In the genomic region with DNA sequence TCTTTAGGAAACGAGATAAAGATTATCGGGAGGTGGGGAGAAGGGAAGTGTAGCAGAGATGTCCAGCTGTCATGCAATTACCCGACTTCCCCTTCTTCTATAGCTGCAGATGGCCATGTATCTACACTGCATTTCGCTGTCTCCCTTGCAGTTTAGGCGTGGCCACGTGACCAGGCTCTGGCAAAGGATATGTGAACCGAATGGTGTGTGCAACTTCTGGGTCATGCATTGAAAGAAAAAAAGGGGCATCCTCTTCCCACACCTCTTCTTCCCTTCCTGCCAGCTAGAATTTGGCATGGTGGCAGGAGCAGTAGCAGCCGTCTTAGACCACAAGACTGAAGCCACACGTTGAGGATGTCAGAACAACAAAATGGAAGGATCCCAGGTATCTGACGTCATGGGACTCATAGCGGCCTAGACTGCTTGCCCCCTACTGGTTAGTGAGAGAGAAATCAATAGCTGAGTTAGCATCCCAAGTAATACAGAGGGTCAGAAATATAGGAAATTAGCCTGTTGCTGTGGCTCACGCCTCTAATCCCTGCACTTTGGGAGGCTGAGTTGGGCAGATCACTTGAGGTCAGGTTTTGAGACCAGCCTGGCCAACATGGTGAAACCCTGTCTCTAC, we compare ENCODE assay signal across 11 cellular contexts. TPM values are rescaled to one million over a fixed set of nuclear protein-coding genes. Genes with fewer than 3 reads are reported as not detected.
A peak's percentile ranks its signal among the peaks of the same experiment; 100 is the strongest.
DNase-seq lines count a peak whose midpoint lies in the region; ATAC-seq and TF ChIP-seq lines count a peak whose summit lies in the region.
"Had no signal": no experiment of that assay in that cellular context is flagged by ENCODE, and none has a peak within 500 bp of the region (broad histone marks: within the 10 kb centered on the region; RNA-seq: fewer than 3 reads in every experiment).

No MANE protein-coding gene starts in this region.

- TF ChIP-seq CTCF in cardiac muscle cell (IDR thresholded peaks at IDR 0.05; ENCODE audit: low read depth, low read length) = peak; percentile 46
- peak in 2 of 12 donors; percentile 9 to 20 for TF ChIP-seq CTCF in heart left ventricle (IDR thresholded peaks at IDR 0.05)
- peak; percentile 60 for TF ChIP-seq CTCF in type B pancreatic cell (conservative IDR thresholded peaks at IDR 0.05)

- H3K4me3 ChIP-seq in cardiac muscle cell = no peak overlapping the region
- no peak overlapping the region for H3K4me3 ChIP-seq in heart left ventricle

- H3K27ac Mint-ChIP-seq in type B pancreatic cell = no peak overlapping the region
- H3K27ac Mint-ChIP-seq: activated B cell treated with CpG ODN at 0.5 μM for 24 hours; CD4-positive, CD25-positive, alpha-beta regulatory T cell had no signal

- no peaks in the 10 kb centered on the region for H3K4me1 ChIP-seq in cardiac muscle cell (ENCODE audit: low read depth)
- peaks cover 0 to 53% (median 32%) of the 10 kb centered on the region in 12 donors for H3K4me1 ChIP-seq in heart left ventricle

- H3K4me3 Mint-ChIP-seq in type B pancreatic cell = no peak overlapping the region
- H3K4me3 Mint-ChIP-seq: activated B cell treated with CpG ODN at 0.5 μM for 24 hours; CD4-positive, CD25-positive, alpha-beta regulatory T cell had no signal

- no peak for TF ChIP-seq POLR2A in heart left ventricle (IDR thresholded peaks at IDR 0.05)

- H3K27me3 ChIP-seq in cardiac muscle cell = no peaks in the 10 kb centered on the region
- peaks cover 0 to 5% (median 0%) of the 10 kb centered on the region in 9 donors for H3K27me3 ChIP-seq in heart left ventricle

- H3K27me3 Mint-ChIP-seq in type B pancreatic cell = peaks cover 23% of the 10 kb centered on the region

- H3K36me3 ChIP-seq in cardiac muscle cell = no peaks in the 10 kb centered on the region
- H3K36me3 ChIP-seq in heart left ventricle = no peaks in the 10 kb centered on the region

- 62 to 68% (median 65%) methylated on average over 12 of the region's 12 CpGs for WGBS in heart left ventricle, 4 donors

- H3K9me3 ChIP-seq in cardiac muscle cell (ENCODE audit: low read depth) (no peaks in the 10 kb centered on the region), heart left ventricle (no peaks in the 10 kb centered on the region)

- intact Hi-C loops in heart left ventricle (cut with DNase I) = no loop called here

- H3K27ac ChIP-seq in cardiac muscle cell (no peak overlapping the region), heart left ventricle (peak overlapping the region in 3 of 12 donors; percentile 19 to 89 (median 29))

- H3K9me3 Mint-ChIP-seq in type B pancreatic cell = no peaks in the 10 kb centered on the region
- H3K9me3 Mint-ChIP-seq: activated B cell treated with CpG ODN at 0.5 μM for 24 hours had no signal

- DNase-seq in cardiac muscle cell (ENCODE audit: low read depth in 1 of 2, low spot score in 1 of 2) (peak in 1 of 2 donors; percentile 40), heart left ventricle (no peak), NCI-H82 treated with DMSO at 0.1 percent for 48 hours (lab: John Stamatoyannopoulos, UW; ENCODE audit: unreplicated experiment) (peak; percentile 97), dermis blood vessel endothelial cell (peak; percentile 83), type B pancreatic cell (ENCODE audit: extremely low spot score, unreplicated experiment) (no peak), NCI-H1092 (lab: John Stamatoyannopoulos, UW) (no peak)
- DNase-seq: activated B cell treated with CpG ODN at 0.5 μM for 24 hours; CD4-positive, CD25-positive, alpha-beta regulatory T cell; stimulated activated CD4-positive, alpha-beta T cell treated with anti-CD3 and anti-CD28 coated beads, Interleukin-4, amount 100 ng/mL, for 4 hours had no signal

- ATAC-seq in heart left ventricle (no peak), HG03175 (IDR thresholded peaks at IDR 0.05; ENCODE audit: unreplicated experiment) (no peak), HG03135 (IDR thresholded peaks at IDR 0.05; ENCODE audit: unreplicated experiment) (no peak)

- H3K36me3 Mint-ChIP-seq in type B pancreatic cell = no peaks in the 10 kb centered on the region
- H3K36me3 Mint-ChIP-seq: CD4-positive, CD25-positive, alpha-beta regulatory T cell had no signal

- H3K4me1 Mint-ChIP-seq in type B pancreatic cell (ENCODE audit: unreplicated experiment) = peaks cover 4% of the 10 kb centered on the region
- H3K4me1 Mint-ChIP-seq: activated B cell treated with CpG ODN at 0.5 μM for 24 hours; CD4-positive, CD25-positive, alpha-beta regulatory T cell had no signal

RNA-seq across cellular contexts. Expression of gene TCF15, which starts 32.8 kb away (rescaled TPM):
- total RNA-seq in cardiac muscle cell (0.11 and 0.86 TPM in 2 replicates), heart left ventricle (10 to 100 TPM in 5 of 9 donors, 1 to 10 TPM in 4; 5.8 to 18.0 (median 10.0) TPM), dermis blood vessel endothelial cell (2.0 and 2.7 TPM in 2 replicates), type B pancreatic cell (ENCODE audit: low replicate concordance) (0.94 TPM in 1 of 2 replicates, not detected in the other)
- polyA plus RNA-seq in cardiac muscle cell (2.4 and 3.0 TPM in 2 replicates), heart left ventricle (10 to 100 TPM in 1 of 2 donors, 1 to 10 TPM in 1; 7.3 to 14.1 TPM)
- total RNA-seq: activated B cell treated with CpG ODN at 0.5 μM for 24 hours; CD4-positive, CD25-positive, alpha-beta regulatory T cell had no signal
- polyA plus RNA-seq: CD4-positive, CD25-positive, alpha-beta regulatory T cell had no signal

RNA-seq across cellular contexts. Expression of gene CSNK2A1, which starts 33.7 kb away (rescaled TPM):
- total RNA-seq in cardiac muscle cell = 126 and 189 TPM in 2 replicates
- polyA plus RNA-seq in cardiac muscle cell = 74.8 and 131 TPM in 2 replicates
- 100 to 1,000 TPM; 107 to 136 (median 126) TPM for total RNA-seq in heart left ventricle
- 10 to 100 TPM; 30.3 to 72.1 TPM for polyA plus RNA-seq in heart left ventricle
- total RNA-seq in dermis blood vessel endothelial cell = 128 and 213 TPM in 2 replicates
- 138 and 151 TPM in 2 replicates for total RNA-seq in type B pancreatic cell (ENCODE audit: low replicate concordance)

Comparison
In these comparisons a context has a peak if more than half of its experiments do, and no peak if none do; other contexts are left out.
1. DNase-seq: peak in NCI-H82 treated with DMSO at 0.1 percent for 48 hours (single experiment) and dermis blood vessel endothelial cell (single experiment); none in heart left ventricle (0 of 5), type B pancreatic cell (single experiment) and NCI-H1092 (single experiment).